ENCODE assay signal across 8 cellular contexts in the genomic region with DNA sequence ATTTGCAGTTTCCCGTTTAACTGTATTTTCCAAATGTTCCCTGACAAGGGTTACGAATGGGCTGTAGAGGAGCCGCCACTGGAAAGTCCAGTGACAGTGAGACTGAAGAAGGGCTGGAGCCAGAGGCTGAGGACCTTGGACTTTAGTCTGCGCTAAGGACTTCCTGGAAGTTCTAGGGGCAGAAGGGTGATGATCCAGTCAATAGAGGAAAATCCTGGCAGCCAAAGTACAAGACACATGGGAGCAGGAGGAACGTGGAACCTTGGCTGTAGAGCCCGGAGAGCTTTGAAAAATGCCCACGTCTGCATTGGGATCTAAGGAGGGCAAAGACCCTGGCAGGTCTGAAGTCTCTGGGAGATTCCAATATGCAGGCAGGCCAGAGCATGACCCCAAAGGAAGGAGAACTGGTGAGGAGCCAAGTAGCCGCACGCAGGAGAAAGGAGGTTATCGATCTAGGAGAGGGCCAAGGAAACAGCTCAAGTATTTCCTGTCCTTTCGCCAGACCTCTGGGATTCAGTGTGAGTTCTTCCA. TPM values are rescaled to one million over a fixed set of nuclear protein-coding genes. Genes with fewer than 3 reads are reported as not detected.
DNase-seq lines count a peak whose midpoint lies in the region; FAIRE-seq and TF ChIP-seq lines count a peak whose summit lies in the region.
"Had no signal": no experiment of that assay in that cellular context is flagged by ENCODE, and none has a peak within 500 bp of the region (broad histone marks: within the 10 kb centered on the region; RNA-seq: fewer than 3 reads in every experiment).

No MANE protein-coding gene starts in this region.

- DNase-seq in activated T-helper 2 cell treated with anti-CD3 and anti-CD28 coated beads, Interferon-gamma antibody, Interleukin-2, Interleukin-4, amounts not matched to agents 10 μg/mL and 5 μg/mL and 100 μg/mL, durations not matched to agents 14 hours and 24 hours and 36 hours (ENCODE audit: low spot score), result no peak
- peak; percentile 59 for DNase-seq in right atrium auricular region (ENCODE audit: low spot score)
- peak; percentile 91 for DNase-seq in small intestine
- DNase-seq in stimulated activated naive CD4-positive, alpha-beta T cell treated with Interleukin-2 at 50 U/mL for 16 hours (lab: John Stamatoyannopoulos, UW), result no peak
- DNase-seq in HUDEP-2 (lab: John Stamatoyannopoulos, UW; ENCODE audit: unreplicated experiment in 76 of 76), result no peak
- DNase-seq in NK-92 treated with Interleukin-12 subunit alpha and Interleukin-12 subunit beta, amount 100 ng/mL, for 24 hours (lab: John Stamatoyannopoulos, UW), result no peak
- DNase-seq: foreskin keratinocyte had no signal

- no peak for TF ChIP-seq RAD21 in Ishikawa (IDR thresholded peaks at IDR 0.05; ENCODE audit: low read depth)

- no peaks in the 10 kb centered on the region for H3K27me3 Mint-ChIP-seq in activated T-helper 2 cell treated with anti-CD3 and anti-CD28 coated beads, Interferon-gamma antibody, Interleukin-2, Interleukin-4, amounts not matched to agents 10 μg/mL and 5 μg/mL and 100 μg/mL, durations not matched to agents 14 hours and 24 hours and 36 hours (ENCODE audit: low read depth)

- H3K4me3 ChIP-seq in right atrium auricular region, result no peak overlapping the region
- no peak overlapping the region for H3K4me3 ChIP-seq in small intestine (ENCODE audit: low read depth in 1 of 2, low read length in 2 of 2)

- H3K27ac ChIP-seq in right atrium auricular region (peak overlapping the region; percentile 73 to 86), small intestine (ENCODE audit: low read depth in 1 of 2, low read length in 1 of 2) (peak overlapping the region; percentile 60 to 67)

- H3K4me3 Mint-ChIP-seq in activated T-helper 2 cell treated with anti-CD3 and anti-CD28 coated beads, Interferon-gamma antibody, Interleukin-2, Interleukin-4, amounts not matched to agents 10 μg/mL and 5 μg/mL and 100 μg/mL, durations not matched to agents 14 hours and 24 hours and 36 hours (ENCODE audit: low read depth), result no peak overlapping the region

- FAIRE-seq in small intestine (lab: Jason Lieb, UNC), result no peak

- H3K4me1 ChIP-seq in right atrium auricular region (peaks cover 0 to 88% of the 10 kb centered on the region in 2 donors), small intestine (ENCODE audit: control insufficient read depth in 2 of 2, insufficient read depth in 1 of 2, low read depth in 1 of 2, low read length in 1 of 2) (peaks cover 30 to 41% of the 10 kb centered on the region in 2 donors)

- H3K27me3 ChIP-seq in right atrium auricular region (no peaks in the 10 kb centered on the region), small intestine (ENCODE audit: control insufficient read depth in 2 of 2, insufficient read depth in 2 of 2, low read length in 2 of 2) (no peaks in the 10 kb centered on the region)
- H3K27me3 ChIP-seq: foreskin keratinocyte had no signal

- no peaks in the 10 kb centered on the region for H3K9me3 ChIP-seq in right atrium auricular region
- no peaks in the 10 kb centered on the region for H3K9me3 ChIP-seq in small intestine (ENCODE audit: control insufficient read depth, low read depth)

- H3K9me3 Mint-ChIP-seq in activated T-helper 2 cell treated with anti-CD3 and anti-CD28 coated beads, Interferon-gamma antibody, Interleukin-2, Interleukin-4, amounts not matched to agents 10 μg/mL and 5 μg/mL and 100 μg/mL, durations not matched to agents 14 hours and 24 hours and 36 hours, result peaks cover 9% of the 10 kb centered on the region

- intact Hi-C loops in activated T-helper 2 cell treated with anti-CD3 and anti-CD28 coated beads, Interferon-gamma antibody, Interleukin-2, Interleukin-4, amounts not matched to agents 10 μg/mL and 5 μg/mL and 100 μg/mL, durations not matched to agents 14 hours and 24 hours and 36 hours (cut with micrococcal nuclease), result loop anchor here (10.0 kb wide), 2 partner anchors 249 to 449 kb away; no protein-coding TSS in a partner anchor

- 48 to 63% (median 59%) methylated on average over 11 of the region's 11 CpGs for WGBS in small intestine, 3 donors

- H3K27ac Mint-ChIP-seq in activated T-helper 2 cell treated with anti-CD3 and anti-CD28 coated beads, Interferon-gamma antibody, Interleukin-2, Interleukin-4, amounts not matched to agents 10 μg/mL and 5 μg/mL and 100 μg/mL, durations not matched to agents 14 hours and 24 hours and 36 hours, result peak overlapping the region; percentile 98

- no peak for TF ChIP-seq CTCF in right atrium auricular region (IDR thresholded peaks at IDR 0.05)

- peaks cover 94% of the 10 kb centered on the region for H3K4me1 Mint-ChIP-seq in activated T-helper 2 cell treated with anti-CD3 and anti-CD28 coated beads, Interferon-gamma antibody, Interleukin-2, Interleukin-4, amounts not matched to agents 10 μg/mL and 5 μg/mL and 100 μg/mL, durations not matched to agents 14 hours and 24 hours and 36 hours (ENCODE audit: low read depth)

- 0 out of 2 replicates have a peak, but pooled peaks have one; percentile 16 for TF ChIP-seq EP300 in Ishikawa (IDR thresholded peaks at IDR 0.05; ENCODE audit: borderline replicate concordance)

- peaks cover 78% of the 10 kb centered on the region for H3K36me3 Mint-ChIP-seq in activated T-helper 2 cell treated with anti-CD3 and anti-CD28 coated beads, Interferon-gamma antibody, Interleukin-2, Interleukin-4, amounts not matched to agents 10 μg/mL and 5 μg/mL and 100 μg/mL, durations not matched to agents 14 hours and 24 hours and 36 hours (ENCODE audit: low read depth)

- H3K36me3 ChIP-seq in right atrium auricular region, result no peaks in the 10 kb centered on the region
- peaks cover 0 to 2% of the 10 kb centered on the region in 2 donors for H3K36me3 ChIP-seq in small intestine (ENCODE audit: control insufficient read depth in 2 of 2, insufficient read depth in 2 of 2, low read length in 2 of 2)

TF ChIP-seq in Ishikawa, 13 proteins besides CTCF, POLR2A, EP300 and RAD21:
- TF ChIP-seq YY1 (IDR thresholded peaks at IDR 0.05; ENCODE audit: low read depth) (no peak), ZBTB7A (IDR thresholded peaks at IDR 0.05; ENCODE audit: low read depth) (no peak)

RNA-seq across cellular contexts. Expression of gene MBP, which starts 28.5 kb away (rescaled TPM):
- total RNA-seq in activated T-helper 2 cell treated with anti-CD3 and anti-CD28 coated beads, Interferon-gamma antibody, Interleukin-2, Interleukin-4, amounts not matched to agents 10 μg/mL and 5 μg/mL and 100 μg/mL, durations not matched to agents 14 hours and 24 hours and 36 hours, result 53.7 and 54.3 TPM in 2 replicates
- total RNA-seq in right atrium auricular region, result 10 to 100 TPM; 15.4 to 15.8 TPM
- 10 to 100 TPM; 14.3 to 25.1 (median 20.8) TPM for polyA plus RNA-seq in small intestine

Comparison
In these comparisons a context has a peak if more than half of its experiments do, and no peak if none do; other contexts are left out.
1. DNase-seq: peak in right atrium auricular region (single experiment) and small intestine (single experiment); none in activated T-helper 2 cell treated with anti-CD3 and anti-CD28 coated beads, Interferon-gamma antibody, Interleukin-2, Interleukin-4, amounts not matched to agents 10 μg/mL and 5 μg/mL and 100 μg/mL, durations not matched to agents 14 hours and 24 hours and 36 hours (single experiment), stimulated activated naive CD4-positive, alpha-beta T cell treated with Interleukin-2 at 50 U/mL for 16 hours (single experiment), HUDEP-2 (0 of 76) and NK-92 treated with Interleukin-12 subunit alpha and Interleukin-12 subunit beta, amount 100 ng/mL, for 24 hours (single experiment).